Comparison of ENCODE assay signal across 8 cellular contexts in the genomic region with DNA sequence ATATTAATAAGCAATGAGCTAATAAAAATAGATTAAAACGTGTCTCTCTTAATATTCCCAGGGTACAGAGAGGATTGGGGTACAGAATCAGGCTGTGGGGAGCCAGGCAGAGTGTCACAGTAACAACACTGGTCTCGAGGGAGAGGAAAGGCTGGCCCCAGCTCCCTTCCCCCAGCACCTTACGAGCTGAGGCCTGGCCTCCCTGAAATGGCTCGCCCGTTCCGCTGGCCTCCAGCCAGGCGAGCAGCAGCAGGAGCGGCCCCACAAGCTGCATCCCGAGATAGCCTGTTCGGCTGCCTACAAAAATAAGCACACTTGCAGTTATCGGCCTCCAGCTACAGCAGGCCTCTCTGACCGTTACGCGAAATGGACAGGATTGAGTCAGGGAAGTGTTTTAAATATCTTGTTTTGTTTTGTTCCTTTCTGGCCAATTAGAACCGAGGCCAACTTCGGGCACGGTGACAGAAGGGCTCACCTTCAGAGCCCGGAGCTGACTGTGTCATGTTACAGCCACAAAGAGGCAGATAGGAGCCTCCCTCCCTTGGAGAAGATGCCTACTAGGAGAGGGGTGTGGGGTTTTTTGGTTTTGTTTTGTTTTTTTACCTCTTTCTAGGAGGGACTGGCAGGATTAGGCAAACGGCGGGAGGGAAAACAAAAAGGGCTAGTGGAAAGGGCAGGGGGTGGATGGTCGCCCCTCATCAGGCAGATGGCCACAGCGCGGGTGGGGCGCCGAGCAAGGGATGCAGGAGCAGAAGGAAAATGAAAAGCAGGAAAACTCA. TPM values are rescaled to one million over a fixed set of nuclear protein-coding genes. Genes with fewer than 3 reads are reported as not detected.
DNase-seq lines count a peak whose midpoint lies in the region; ATAC-seq, FAIRE-seq and TF ChIP-seq lines count a peak whose summit lies in the region.

No MANE protein-coding gene starts in this region.

- WGBS in K562 (ENCODE audit: insufficient coverage, low coverage, missing lambda C conversion rate) = 2% methylated on average over 25 of the region's 25 CpGs

- no peaks in the 10 kb centered on the region for H3K36me3 ChIP-seq in K562 (ENCODE audit: control insufficient read depth, insufficient read depth, low read length)
- H3K36me3 ChIP-seq in iPS-15b (ENCODE audit: control insufficient read depth, insufficient read depth, low read length) = peaks cover 9% of the 10 kb centered on the region
- H3K36me3 ChIP-seq in rectal smooth muscle tissue (ENCODE audit: control insufficient read depth, insufficient read depth, low read length) = no peaks in the 10 kb centered on the region

- H3K27ac ChIP-seq in K562 (ENCODE audit: extremely low read depth, low read depth, low read length) = peak overlapping the region; percentile 97
- peak overlapping the region; percentile 96 for H3K27ac ChIP-seq in rectal smooth muscle tissue (ENCODE audit: low read depth, low read length)

- H4K20me1 ChIP-seq in K562 (replicated peaks; ENCODE audit: control insufficient read depth, insufficient read depth, low read length) = no peaks in the 10 kb centered on the region

- peak; percentile 71 for TF ChIP-seq POLR2A in K562 (conservative IDR thresholded peaks at IDR 0.05)

- peak overlapping the region; percentile 87 for H3K4me2 ChIP-seq in K562 (ENCODE audit: insufficient read depth, low read length)

- H3K4me3 ChIP-seq in K562 (peak overlapping the region; percentile 9), iPS-15b (ENCODE audit: low read depth, low read length) (no peak overlapping the region), rectal smooth muscle tissue (ENCODE audit: low read length) (peak overlapping the region; percentile 42)

- CTCF ChIA-PET in K562 (lab: Yijun Ruan, JAX; ENCODE audit: low intra/inter-chr PET ratio) = no interaction called here

- intact Hi-C loops in K562 (cut with micrococcal nuclease) = loop anchor here (2.0 kb wide), 2 partner anchors 30 to 246 kb away; no protein-coding TSS in a partner anchor

- no peaks in the 10 kb centered on the region for H3K9me1 ChIP-seq in K562 (ENCODE audit: control insufficient read depth, insufficient read depth, low read length)

- TF ChIP-seq CTCF in K562 (IDR thresholded peaks at IDR 0.05 in 2 of 3, conservative IDR thresholded peaks at IDR 0.05 in 1 of 3; ENCODE audit: insufficient read depth in 2 of 3, low read depth in 1 of 3, low read length in 3 of 3) = peak in 1 of 3 experiments; percentile 8; a peak in 2 of 6 replicates

- H3K9me3 ChIP-seq in K562 (replicated peaks; ENCODE audit: control insufficient read depth, insufficient read depth, low read depth, low read length) = no peaks in the 10 kb centered on the region
- H3K9me3 ChIP-seq in iPS-15b (ENCODE audit: control insufficient read depth, insufficient read depth, low read length) = no peaks in the 10 kb centered on the region

- peak; percentile 68 for ATAC-seq in K562

- peak; percentile 38 for DNase-seq in AG08395 (ENCODE audit: low spot score)
- DNase-seq in H4 (ENCODE audit: low spot score) = peak; percentile 98
- DNase-seq in NCI-H524 (lab: John Stamatoyannopoulos, UW) = peak; percentile 73 to 92
- peak; percentile 84 to 99 (median 86) for DNase-seq in K562 (ENCODE audit: extremely low read depth in 1 of 4, low spot score in 3 of 4)
- DNase-seq in activated effector memory CD4-positive, alpha-beta T cell treated with Interleukin-2 at 50 U/mL for 16 hours = no peak
- no peak for DNase-seq in activated naive CD4-positive, alpha-beta T cell treated with anti-CD3 and anti-CD28 coated beads, Interleukin-2, amount 50 U/mL, for 16 hours

- H3K79me2 ChIP-seq in K562 (ENCODE audit: control insufficient read depth, insufficient read depth, low read length) = peaks cover 66% of the 10 kb centered on the region

- H3K9ac ChIP-seq in K562 (ENCODE audit: insufficient read depth in 1 of 2, low read depth in 2 of 2, low read length in 2 of 2) = peak overlapping the region; percentile 74 to 92
- H3K9ac ChIP-seq in iPS-15b (ENCODE audit: low read depth, low read length) = peak overlapping the region; percentile 49
- H3K9ac ChIP-seq in rectal smooth muscle tissue (ENCODE audit: low read length) = peak overlapping the region; percentile 19

- H3K4me1 ChIP-seq in K562 (replicated peaks in 1 of 2; ENCODE audit: control insufficient read depth in 2 of 2, insufficient read depth in 2 of 2, low read length in 2 of 2) (peaks cover 63 to 71% of the 10 kb centered on the region in 2 experiments), iPS-15b (ENCODE audit: control insufficient read depth, insufficient read depth, low read length) (peaks cover 52% of the 10 kb centered on the region), rectal smooth muscle tissue (ENCODE audit: control insufficient read depth, insufficient read depth, low read length) (peaks cover 55% of the 10 kb centered on the region)

- in situ Hi-C loops in K562 (cut with MboI) = no loop called here

- H2AFZ ChIP-seq in K562 (ENCODE audit: low read depth, low read length) = peak overlapping the region; percentile 1; the same call in 1 of the 2 replicates

- TF ChIP-seq RAD21 in K562 (CRISPR knock-in tag; conservative IDR thresholded peaks at IDR 0.05 in 1 of 2, IDR thresholded peaks at IDR 0.05 in 1 of 2) = peak in 1 of 2 experiments; percentile 55; a peak in 3 of 4 replicates

- H3K27me3 ChIP-seq in K562 (ENCODE audit: control insufficient read depth in 2 of 2, insufficient read depth in 2 of 2, low read length in 2 of 2) (no peaks in the 10 kb centered on the region), iPS-15b (ENCODE audit: control insufficient read depth, insufficient read depth, low read length) (no peaks in the 10 kb centered on the region), rectal smooth muscle tissue (ENCODE audit: control insufficient read depth, insufficient read depth, low read length) (no peaks in the 10 kb centered on the region)

- peak; percentile 100 for TF ChIP-seq EP300 in K562 (IDR thresholded peaks at IDR 0.05; ENCODE audit: low read length)

- TSS peak; percentile 49 for BruUV-seq in K562 (replicated peaks; lab: Mats Ljungman, UMichigan)

- FAIRE-seq in K562 (lab: Jason Lieb, UNC) = peak; percentile 97

- POLR2A ChIA-PET in K562 (lab: Yijun Ruan, JAX) = interaction anchor here (0.5 to 2.1 kb wide), 22 partner anchors 8 to 722 kb away, joined by 3 to 13 read pairs (median 4); no protein-coding TSS in a partner anchor

TF ChIP-seq in K562, 482 proteins besides CTCF, POLR2A, EP300 and RAD21 (continues in another document):
- TF ChIP-seq, protein P1, sequence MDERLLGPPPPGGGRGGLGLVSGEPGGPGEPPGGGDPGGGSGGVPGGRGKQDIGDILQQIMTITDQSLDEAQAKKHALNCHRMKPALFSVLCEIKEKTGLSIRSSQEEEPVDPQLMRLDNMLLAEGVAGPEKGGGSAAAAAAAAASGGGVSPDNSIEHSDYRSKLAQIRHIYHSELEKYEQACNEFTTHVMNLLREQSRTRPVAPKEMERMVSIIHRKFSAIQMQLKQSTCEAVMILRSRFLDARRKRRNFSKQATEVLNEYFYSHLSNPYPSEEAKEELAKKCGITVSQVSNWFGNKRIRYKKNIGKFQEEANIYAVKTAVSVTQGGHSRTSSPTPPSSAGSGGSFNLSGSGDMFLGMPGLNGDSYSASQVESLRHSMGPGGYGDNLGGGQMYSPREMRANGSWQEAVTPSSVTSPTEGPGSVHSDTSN (CRISPR knock-in tag; IDR thresholded peaks at IDR 0.05; ENCODE audit: low read depth) = no peak
- TF ChIP-seq, protein P1 (tag; conservative IDR thresholded peaks at IDR 0.05; ENCODE audit: low read depth) = peak; percentile 55
- TF ChIP-seq EZH2 (IDR thresholded peaks at IDR 0.05; ENCODE audit: borderline replicate concordance, low read depth, low read length) (no peak; the same call in 1 of the 2 replicates), ZNF436 (CRISPR knock-in tag; IDR thresholded peaks at IDR 0.05) (no peak), ZNF644 (tag; IDR thresholded peaks at IDR 0.05; ENCODE audit: low read depth) (peak; percentile 94)

RNA-seq across cellular contexts. Expression of gene ZMYND8, which starts 4.2 kb away (rescaled TPM):
- total RNA-seq in H4 (2014; rRNA removed; shearing (Covaris generic)) = 9.0 and 11.7 TPM in 2 replicates
- total RNA-seq in K562 (2011; cell fraction: chromatin; rRNA removed; ENCODE audit: low replicate concordance) = 399 and 515 TPM in 2 replicates
- total RNA-seq in K562 (2011; cell fraction: nucleolus; rRNA removed) = 184 and 194 TPM in 2 replicates
- 232 and 241 TPM in 2 replicates for total RNA-seq in K562 (2011; cell fraction: nucleoplasm; rRNA removed)
- total RNA-seq in K562 (2014; rRNA removed) (51.8 and 62.6 TPM in 2 replicates), K562 (2014; rRNA removed; fragmentation: Illumina TruSeq; extraction: Trizol) (71.9 and 79.2 TPM in 2 replicates), K562 (2015; rRNA removed; fragmentation: Illumina TruSeq; extraction: Trizol) (65.3 and 67.3 TPM in 2 replicates), K562 (2021) (129 and 148 TPM in 2 replicates)
- polyA plus RNA-seq in K562 (2011; rRNA removed) (80.8 and 95.0 TPM in 2 replicates), K562 (2014; fragmentation: Illumina TruSeq; extraction: Trizol) (97.2 and 121 TPM in 2 replicates), K562 (2014; fragmentation: Nextera tagmentation; extraction: Ambion mirVana) (10 to 100 TPM; 31.8 to 58.0 TPM), K562 (2014; rRNA removed) (63.9 and 79.5 TPM in 2 replicates)
- polyA plus RNA-seq in K562 (2011; cell fraction: cytosol; rRNA removed) = 42.9 and 46.7 TPM in 2 replicates
- polyA plus RNA-seq in K562 (2011; cell fraction: nucleus; rRNA removed) = 147 and 184 TPM in 2 replicates
- 48.4 and 62.9 TPM in 2 replicates for polyA plus RNA-seq in K562 (2012)
- 140 and 160 TPM in 2 replicates for polyA minus RNA-seq in K562 (2011; rRNA and poly(A)+ RNA removed)
- 71.6 and 73.2 TPM in 2 replicates for polyA minus RNA-seq in K562 (2011; cell fraction: cytosol; rRNA and poly(A)+ RNA removed)
- polyA minus RNA-seq in K562 (2011; cell fraction: nucleus; rRNA and poly(A)+ RNA removed) = 125 and 198 TPM in 2 replicates

Comparison
In these comparisons a context has a peak if more than half of its experiments do, and no peak if none do; other contexts are left out.
1. DNase-seq: peak in AG08395 (single experiment), H4 (single experiment), NCI-H524 (2 of 2) and K562 (4 of 4); none in activated effector memory CD4-positive, alpha-beta T cell treated with Interleukin-2 at 50 U/mL for 16 hours (single experiment) and activated naive CD4-positive, alpha-beta T cell treated with anti-CD3 and anti-CD28 coated beads, Interleukin-2, amount 50 U/mL, for 16 hours (single experiment).
2. H3K9ac ChIP-seq: peak in every context shown above with its lines; median percentile 83 in K562; 49 in iPS-15b; 19 in rectal smooth muscle tissue.